3 cellular contexts compared by ENCODE assay signal in genomic region chr17:50191070-50192045, GRCh38.
TF ChIP-seq lines count a peak whose summit lies in the region.

No MANE protein-coding gene starts in this region.

TF ChIP-seq in SK-N-SH, 30 proteins besides CTCF, POLR2A, EP300 and RAD21:
- TF ChIP-seq REST (IDR thresholded peaks at IDR 0.05; ENCODE audit: low read depth, low read length) (no peak), POLR2AphosphoS5 (IDR thresholded peaks at IDR 0.05; ENCODE audit: low read depth, low read length) (peak; percentile 8)

TF ChIP-seq in SK-N-SH treated with all-trans-retinoic acid at 6 μM for 48 hours, 23 proteins besides CTCF, POLR2A, EP300 and RAD21:
- TF ChIP-seq CREB5 (CRISPR knock-in tag; IDR thresholded peaks at IDR 0.05; ENCODE audit: low read depth) (no peak), ZNF565 (CRISPR knock-in tag; conservative IDR thresholded peaks at IDR 0.05; ENCODE audit: low read depth) (no peak), GLIS3 (CRISPR knock-in tag; IDR thresholded peaks at IDR 0.05) (no peak), RARB (CRISPR knock-in tag; IDR thresholded peaks at IDR 0.05) (no peak), TSHZ2 (CRISPR knock-in tag; IDR thresholded peaks at IDR 0.05) (no peak), ISL1 (CRISPR knock-in tag; IDR thresholded peaks at IDR 0.05) (no peak), ZC3H10 (CRISPR knock-in tag; IDR thresholded peaks at IDR 0.05) (no peak), SNAI2 (CRISPR knock-in tag; IDR thresholded peaks at IDR 0.05) (no peak), OSR1 (CRISPR knock-in tag; IDR thresholded peaks at IDR 0.05) (no peak), PPARA (CRISPR knock-in tag; IDR thresholded peaks at IDR 0.05; ENCODE audit: borderline replicate concordance) (no peak), POU6F1 (CRISPR knock-in tag; IDR thresholded peaks at IDR 0.05; ENCODE audit: borderline replicate concordance, low read depth) (no peak), ZFP30 (CRISPR knock-in tag; IDR thresholded peaks at IDR 0.05) (no peak)

TF ChIP-seq in K562, 482 proteins besides CTCF, POLR2A, EP300 and RAD21 (continues in another document):
- TF ChIP-seq ASH1L (IDR thresholded peaks at IDR 0.05; ENCODE audit: borderline replicate concordance, low read depth, partially characterized antibody) (no peak), MXD1 (CRISPR knock-in tag; IDR thresholded peaks at IDR 0.05; ENCODE audit: borderline replicate concordance, poor library complexity, severe bottlenecking) (no peak), RHOXF2B (CRISPR knock-in tag; conservative IDR thresholded peaks at IDR 0.05) (no peak), ZC3H4 (CRISPR knock-in tag; IDR thresholded peaks at IDR 0.05; ENCODE audit: borderline replicate concordance) (no peak), RFX1 (IDR thresholded peaks at IDR 0.05) (peak; percentile 89), ZNF23 (CRISPR knock-in tag; IDR thresholded peaks at IDR 0.05) (no peak), HDAC2 (IDR thresholded peaks at IDR 0.05) (peak; percentile 56; the same call in 1 of the 2 replicates), RBM14 (IDR thresholded peaks at IDR 0.05; ENCODE audit: borderline replicate concordance, insufficient read depth, low read depth, low read length) (no peak), GATA2 (CRISPR knock-in tag; IDR thresholded peaks at IDR 0.05) (no peak), ZBTB40 (IDR thresholded peaks at IDR 0.05) (no peak), ZBTB40 (CRISPR knock-in tag; IDR thresholded peaks at IDR 0.05) (no peak), BCOR (IDR thresholded peaks at IDR 0.05) (no peak), CBFA2T2 (conservative IDR thresholded peaks at IDR 0.05) (no peak), CREB5 (CRISPR knock-in tag; IDR thresholded peaks at IDR 0.05) (no peak), MBD1 (CRISPR knock-in tag; IDR thresholded peaks at IDR 0.05) (no peak), ZFP36 (IDR thresholded peaks at IDR 0.05; ENCODE audit: low read depth, low read length, partially characterized antibody) (no peak), THAP7 (CRISPR knock-in tag; IDR thresholded peaks at IDR 0.05) (no peak), KDM1A (IDR thresholded peaks at IDR 0.05) (peak; percentile 69 to 72; a peak in 2 of 4 replicates), NFIC (IDR thresholded peaks at IDR 0.05) (no peak), ZBTB49 (CRISPR knock-in tag; IDR thresholded peaks at IDR 0.05; ENCODE audit: borderline replicate concordance) (no peak), CEBPB (tag; IDR thresholded peaks at IDR 0.05) (no peak), CHD2 (IDR thresholded peaks at IDR 0.05; ENCODE audit: low read depth, low read length) (no peak), CTBP1 (IDR thresholded peaks at IDR 0.05; ENCODE audit: borderline replicate concordance) (peak; percentile 94), EZH2 (IDR thresholded peaks at IDR 0.05; ENCODE audit: borderline replicate concordance, low read depth, low read length) (no peak), EHMT2 (IDR thresholded peaks at IDR 0.05) (no peak), YY1 (IDR thresholded peaks at IDR 0.05; ENCODE audit: borderline replicate concordance in 1 of 3, control insufficient read depth in 1 of 3, extremely low read depth in 1 of 3, insufficient read depth in 3 of 3, insufficient read length in 1 of 3, insufficient replicate concordance in 2 of 3, low read depth in 1 of 3, low read length in 2 of 3) (no peak), ZNF316 (IDR thresholded peaks at IDR 0.05) (no peak), ARHGAP35 (IDR thresholded peaks at IDR 0.05; ENCODE audit: partially characterized antibody) (no peak), PBX2 (CRISPR knock-in tag; IDR thresholded peaks at IDR 0.05; ENCODE audit: low read depth) (no peak), PBX2 (tag; conservative IDR thresholded peaks at IDR 0.05; ENCODE audit: low read depth) (no peak), SETDB1 (IDR thresholded peaks at IDR 0.05; ENCODE audit: low read length) (no peak)
